Comparison of ENCODE assay signal across 20 cellular contexts in the genomic region with DNA sequence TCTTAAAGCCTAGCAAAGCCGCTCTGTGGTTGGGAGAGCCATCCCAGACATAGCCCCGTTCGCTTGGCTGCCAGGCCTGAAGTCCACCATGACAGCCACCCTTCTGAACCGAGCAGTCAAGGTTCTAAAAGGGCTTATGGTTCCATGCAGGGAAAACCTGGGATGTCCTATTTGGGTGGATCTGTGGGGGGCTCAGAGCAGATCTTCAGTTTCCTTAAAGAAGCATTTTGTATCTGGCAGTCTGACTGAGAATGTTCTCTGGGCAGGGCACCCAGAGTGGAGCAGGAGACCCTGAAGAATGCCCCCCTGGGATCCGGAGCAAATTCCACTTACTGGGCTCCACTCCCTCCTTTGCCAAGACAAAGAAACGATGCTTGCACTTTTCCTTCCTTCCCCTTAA.
A peak's percentile ranks its signal among the peaks of the same experiment; 100 is the strongest.
DNase-seq lines count a peak whose midpoint lies in the region; ATAC-seq and TF ChIP-seq lines count a peak whose summit lies in the region.
"Had no signal": no experiment of that assay in that cellular context is flagged by ENCODE, and none has a peak within 500 bp of the region (broad histone marks: within the 10 kb centered on the region; RNA-seq: fewer than 3 reads in every experiment).

No MANE protein-coding gene starts in this region.

- peaks cover 11% of the 10 kb centered on the region for H3K4me1 Mint-ChIP-seq in WTC11
- peaks cover 15% of the 10 kb centered on the region for H3K4me1 Mint-ChIP-seq in neural crest cell
- H3K4me1 Mint-ChIP-seq: CD4-positive, CD25-positive, alpha-beta regulatory T cell had no signal

- TF ChIP-seq CTCF in WTC11 (IDR thresholded peaks at IDR 0.05) (no peak), neural crest cell (conservative IDR thresholded peaks at IDR 0.05) (no peak), upper lobe of right lung (IDR thresholded peaks at IDR 0.05) (no peak)

- no peaks in the 10 kb centered on the region for H3K4me1 ChIP-seq in upper lobe of right lung
- H3K4me1 ChIP-seq: BLaER1, Caco-2, HAP-1 had no signal

- peaks cover 43% of the 10 kb centered on the region for H3K27me3 ChIP-seq in upper lobe of right lung

- H3K4me3 Mint-ChIP-seq in WTC11 (peak overlapping the region; percentile 67; the same call in 1 of the 2 replicates), neural crest cell (peak overlapping the region; percentile 90)
- H3K4me3 Mint-ChIP-seq: CD4-positive, CD25-positive, alpha-beta regulatory T cell; CD8-positive, alpha-beta T cell; HFFc6 had no signal

- intact Hi-C loops in posterior vena cava (cut with DNase I) (no loop called here), upper lobe of right lung (cut with DNase I) (no loop called here)

- CTCF ChIA-PET in WTC11 (lab: Charles Lee) = interaction anchor here (0.6 to 1.5 kb wide), 3 partner anchors 23 to 200 kb away, joined by 3 to 6 read pairs (median 5); no protein-coding TSS in a partner anchor

- no peak overlapping the region for H3K27ac Mint-ChIP-seq in WTC11
- no peak overlapping the region for H3K27ac Mint-ChIP-seq in neural crest cell (ENCODE audit: unreplicated experiment)
- H3K27ac Mint-ChIP-seq: CD4-positive, CD25-positive, alpha-beta regulatory T cell; CD8-positive, alpha-beta T cell; HFFc6 had no signal

- DNase-seq in WTC11 (ENCODE audit: low spot score) = no peak
- DNase-seq in neural crest cell (ENCODE audit: low read depth, low spot score) = no peak
- DNase-seq in posterior vena cava (ENCODE audit: low spot score) = peak; percentile 3
- DNase-seq in upper lobe of right lung = peak; percentile 17
- no peak for DNase-seq in ecto neural progenitor cell (ENCODE audit: low spot score)
- DNase-seq in NK-92 (lab: John Stamatoyannopoulos, UW; ENCODE audit: unreplicated experiment) = no peak
- no peak for DNase-seq in substantia nigra (lab: John Stamatoyannopoulos, UW)
- DNase-seq: CD4-positive, CD25-positive, alpha-beta regulatory T cell; CD8-positive, alpha-beta T cell; DMS153; DMS79; EL; GDM1; GM23248; HFFc6 had no signal

- H3K36me3 ChIP-seq in upper lobe of right lung = no peaks in the 10 kb centered on the region
- H3K36me3 ChIP-seq: BLaER1, HAP-1 had no signal

- no peak overlapping the region for H3K27ac ChIP-seq in upper lobe of right lung
- no peak overlapping the region for H3K27ac ChIP-seq in substantia nigra (ENCODE audit: low read depth, low read length, poor library complexity, severe bottlenecking)
- H3K27ac ChIP-seq: BLaER1, C4-2B, GM23248 had no signal

- POLR2A ChIA-PET in WTC11 (lab: Charles Lee) = no interaction called here

- H3K4me3 ChIP-seq in upper lobe of right lung = no peak overlapping the region
- H3K4me3 ChIP-seq: BLaER1, GM12878, GM23248, HAP-1 had no signal

- H3K27me3 Mint-ChIP-seq in WTC11 (ENCODE audit: low read depth) = peaks cover 43% of the 10 kb centered on the region
- H3K27me3 Mint-ChIP-seq in neural crest cell (ENCODE audit: low read depth) = peaks cover 47% of the 10 kb centered on the region

- no peaks in the 10 kb centered on the region for H3K9me3 ChIP-seq in upper lobe of right lung
- H3K9me3 ChIP-seq: Caco-2, HAP-1 had no signal

- H3K9me3 Mint-ChIP-seq in WTC11 (peaks cover 12% of the 10 kb centered on the region), neural crest cell (peaks cover 2% of the 10 kb centered on the region)
- H3K9me3 Mint-ChIP-seq: CD8-positive, alpha-beta T cell had no signal

- 0 out of 2 replicates have a peak, but pooled peaks cover 2% of the 10 kb centered on the region for H3K36me3 Mint-ChIP-seq in WTC11
- H3K36me3 Mint-ChIP-seq in neural crest cell (ENCODE audit: low read depth) = no peaks in the 10 kb centered on the region
- H3K36me3 Mint-ChIP-seq: CD4-positive, CD25-positive, alpha-beta regulatory T cell; CD8-positive, alpha-beta T cell had no signal

- ATAC-seq in WTC11 (no peak), upper lobe of right lung (no peak)
- ATAC-seq: CD8-positive, alpha-beta T cell; GM12878 had no signal

TF ChIP-seq in WTC11, 78 proteins besides CTCF, POLR2A, EP300 and RAD21:
- TF ChIP-seq MYBL2 (CRISPR knock-in tag; IDR thresholded peaks at IDR 0.05) = no peak

Comparison
In these comparisons a context has a peak if more than half of its experiments do, and no peak if none do; other contexts are left out.
1. DNase-seq: peak in posterior vena cava (single experiment) and upper lobe of right lung (single experiment); none in WTC11 (single experiment), neural crest cell (single experiment), ecto neural progenitor cell (single experiment), NK-92 (single experiment) and substantia nigra (0 of 49).